In genomic region chrX:110853610-110854009, GRCh38 we compare ENCODE assay signal across 8 cellular contexts. TPM values are rescaled to one million over a fixed set of nuclear protein-coding genes. Genes with fewer than 3 reads are reported as not detected.
DNase-seq lines count a peak whose midpoint lies in the region; ATAC-seq and TF ChIP-seq lines count a peak whose summit lies in the region.

No MANE protein-coding gene starts in this region.

- H3K27me3 ChIP-seq in right lobe of liver: no peaks in the 10 kb centered on the region
- H3K27me3 ChIP-seq in smooth muscle cell (ENCODE audit: low read depth): no peaks in the 10 kb centered on the region

- intact Hi-C loops in right lobe of liver (cut with DNase I): loop anchor here in 1 of 2 donors (10.0 kb wide), 1 partner anchor 399 kb away; no protein-coding TSS in a partner anchor

- H3K9ac ChIP-seq in smooth muscle cell (ENCODE audit: low read depth): no peak overlapping the region

- no peaks in the 10 kb centered on the region for H3F3A ChIP-seq in smooth muscle cell (ENCODE audit: low read depth)

- no peaks in the 10 kb centered on the region for H3K4me1 ChIP-seq in right lobe of liver
- no peaks in the 10 kb centered on the region for H3K4me1 ChIP-seq in smooth muscle cell (ENCODE audit: low read depth)

- no peaks in the 10 kb centered on the region for H3K79me2 ChIP-seq in smooth muscle cell (ENCODE audit: low read depth)

- H3K9me3 ChIP-seq in right lobe of liver (no peaks in the 10 kb centered on the region), smooth muscle cell (replicated peaks; ENCODE audit: low read depth) (no peaks in the 10 kb centered on the region)

- TF ChIP-seq CTCF in right lobe of liver (IDR thresholded peaks at IDR 0.05): peak; percentile 30 to 45 (median 38)
- TF ChIP-seq CTCF in smooth muscle cell (IDR thresholded peaks at IDR 0.05; ENCODE audit: borderline replicate concordance, insufficient read depth, poor library complexity, severe bottlenecking): no peak

- no peaks in the 10 kb centered on the region for H4K20me1 ChIP-seq in smooth muscle cell (ENCODE audit: low read depth)

- peak; percentile 67 for DNase-seq in MV-4-11 (lab: John Stamatoyannopoulos, UW)
- peak; percentile 2 for DNase-seq in amniotic epithelial cell (ENCODE audit: low read depth)
- DNase-seq in right lobe of liver: peak in 1 of 3 donors; percentile 36
- DNase-seq in smooth muscle cell (lab: John Stamatoyannopoulos, UW; ENCODE audit: unreplicated experiment): no peak
- no peak for DNase-seq in dedifferentiated amniotic fluid mesenchymal stem cell (ENCODE audit: extremely low spot score)
- no peak for DNase-seq in activated CD4-positive, CD25-positive, alpha-beta regulatory T cell (lab: John Stamatoyannopoulos, UW)
- no peak for DNase-seq in NCI-H2029 treated with DMSO at 0.1 percent for 48 hours (lab: John Stamatoyannopoulos, UW)

- no peaks in the 10 kb centered on the region for H3K36me3 ChIP-seq in right lobe of liver
- no peaks in the 10 kb centered on the region for H3K36me3 ChIP-seq in smooth muscle cell (ENCODE audit: low read depth)

- TF ChIP-seq POLR2A in right lobe of liver (IDR thresholded peaks at IDR 0.05): no peak

- 29% methylated on average over 6 of the region's 7 CpGs for WGBS in right lobe of liver (ENCODE audit: insufficient coverage, low coverage, low lambda C conversion rate, missing lambda C conversion rate)
- 63% methylated on average over 7 of the region's 7 CpGs for WGBS in smooth muscle cell (ENCODE audit: low lambda C conversion rate)

- ATAC-seq in GM18511 (IDR thresholded peaks at IDR 0.05; ENCODE audit: unreplicated experiment): peak; percentile 55
- ATAC-seq in right lobe of liver: peak; percentile 65 to 75 (median 70)

- H3K4me2 ChIP-seq in smooth muscle cell: no peak overlapping the region

- no peak overlapping the region for H3K4me3 ChIP-seq in right lobe of liver
- H3K4me3 ChIP-seq in smooth muscle cell: no peak overlapping the region

- no peak overlapping the region for H3K27ac ChIP-seq in right lobe of liver
- no peak overlapping the region for H3K27ac ChIP-seq in smooth muscle cell (ENCODE audit: low read depth)

- H2AFZ ChIP-seq in smooth muscle cell (ENCODE audit: low read depth): no peak overlapping the region

RNA-seq across cellular contexts. Expression of gene CHRDL1, which starts 58.0 kb away (rescaled TPM):
- total RNA-seq in right lobe of liver (under 1 TPM; 0.05 to 0.56 (median 0.21) TPM), smooth muscle cell (not detected in 2 replicates)
- polyA plus RNA-seq in smooth muscle cell: not detected in 2 replicates

Comparison
In these comparisons a context has a peak if more than half of its experiments do, and no peak if none do; other contexts are left out.
1. DNase-seq: peak in MV-4-11 (single experiment) and amniotic epithelial cell (single experiment); none in smooth muscle cell (single experiment), dedifferentiated amniotic fluid mesenchymal stem cell (single experiment), activated CD4-positive, CD25-positive, alpha-beta regulatory T cell (0 of 4) and NCI-H2029 treated with DMSO at 0.1 percent for 48 hours (single experiment).